Comparison of ENCODE assay signal across 1 cellular context in genomic region chr9:114680266-114681011, GRCh38.
TF ChIP-seq lines count a peak whose summit lies in the region.

No MANE protein-coding gene starts in this region.

TF ChIP-seq in IMR-90, 13 proteins besides CTCF, POLR2A, EP300 and RAD21:
- TF ChIP-seq RFX5 (IDR thresholded peaks at IDR 0.05; ENCODE audit: low read depth, low read length) (no peak), USF2 (IDR thresholded peaks at IDR 0.05; ENCODE audit: low read depth, low read length) (no peak), ELK1 (IDR thresholded peaks at IDR 0.05; ENCODE audit: borderline replicate concordance, low read depth, low read length) (no peak), MXI1 (IDR thresholded peaks at IDR 0.05; ENCODE audit: borderline replicate concordance, low read depth, low read length) (no peak), MAFK (IDR thresholded peaks at IDR 0.05; ENCODE audit: low read depth, low read length) (no peak), CEBPB (IDR thresholded peaks at IDR 0.05; ENCODE audit: low read depth, low read length) (no peak)
